Comparison of ENCODE assay signal across 2 cellular contexts in genomic region chrX:103376118-103376978, GRCh38.
TF ChIP-seq lines count a peak whose summit lies in the region.

BEX3 (plus strand) TSS chrX:103376538; CDS start chrX:103377522, 984 bp downstream.

TF ChIP-seq in Ishikawa, 13 proteins besides CTCF, POLR2A, EP300 and RAD21 (continued from another document):
- TF ChIP-seq REST (IDR thresholded peaks at IDR 0.05; ENCODE audit: low read depth) (no peak), TAF1 (IDR thresholded peaks at IDR 0.05; ENCODE audit: low read depth) (peak; percentile 33; the same call in 1 of the 2 replicates), CEBPB (IDR thresholded peaks at IDR 0.05) (no peak), USF1 (IDR thresholded peaks at IDR 0.05) (peak; percentile 95), CREB1 (IDR thresholded peaks at IDR 0.05; ENCODE audit: low read depth) (no peak), MAX (IDR thresholded peaks at IDR 0.05) (peak; percentile 44)

TF ChIP-seq in SK-N-SH, 30 proteins besides CTCF, POLR2A, EP300 and RAD21 (continued from another document):
- TF ChIP-seq USF2 (IDR thresholded peaks at IDR 0.05; ENCODE audit: borderline replicate concordance, low read depth, low read length) = peak; percentile 80
- no peak for TF ChIP-seq FOXM1 (IDR thresholded peaks at IDR 0.05; ENCODE audit: low read depth)
- TF ChIP-seq TCF12 (IDR thresholded peaks at IDR 0.05) = no peak
- no peak for TF ChIP-seq GATA2 (CRISPR knock-in tag; IDR thresholded peaks at IDR 0.05)
- no peak; the same call in 1 of the 2 replicates for TF ChIP-seq NFIC (IDR thresholded peaks at IDR 0.05; ENCODE audit: borderline replicate concordance)
- TF ChIP-seq MAX (IDR thresholded peaks at IDR 0.05; ENCODE audit: low read depth) = no peak
- no peak for TF ChIP-seq SIN3A (IDR thresholded peaks at IDR 0.05; ENCODE audit: borderline replicate concordance, low read depth, low read length)
- no peak for TF ChIP-seq NRF1 (IDR thresholded peaks at IDR 0.05; ENCODE audit: low read depth, low read length)
- TF ChIP-seq EZH2phosphoT487 (IDR thresholded peaks at IDR 0.05; ENCODE audit: borderline replicate concordance, low read depth) = no peak
- no peak for TF ChIP-seq TEAD4 (IDR thresholded peaks at IDR 0.05; ENCODE audit: borderline replicate concordance, insufficient read depth)
- TF ChIP-seq ELF1 (IDR thresholded peaks at IDR 0.05) = no peak
- TF ChIP-seq YY1 (IDR thresholded peaks at IDR 0.05; ENCODE audit: low read depth) = peak; percentile 49; the same call in 1 of the 2 replicates
- peak; percentile 65 for TF ChIP-seq PBX3 (IDR thresholded peaks at IDR 0.05)
- no peak for TF ChIP-seq SMC3 (IDR thresholded peaks at IDR 0.05; ENCODE audit: low read depth, low read length)
- TF ChIP-seq IRF3 (IDR thresholded peaks at IDR 0.05; ENCODE audit: low read depth, low read length) = no peak
- peak; percentile 64 for TF ChIP-seq POLR2AphosphoS5 (IDR thresholded peaks at IDR 0.05; ENCODE audit: low read depth, low read length)
- TF ChIP-seq RFX5 (IDR thresholded peaks at IDR 0.05; ENCODE audit: low read length) = peak; percentile 83
- TF ChIP-seq REST (IDR thresholded peaks at IDR 0.05; ENCODE audit: low read depth, low read length) = no peak
- TF ChIP-seq USF1 (IDR thresholded peaks at IDR 0.05; ENCODE audit: borderline replicate concordance, low read depth) = peak; percentile 94
- no peak for TF ChIP-seq MXI1 (IDR thresholded peaks at IDR 0.05; ENCODE audit: low read depth, low read length)
- no peak for TF ChIP-seq RXRA (IDR thresholded peaks at IDR 0.05; ENCODE audit: borderline replicate concordance, low read depth)
- TF ChIP-seq GABPA (IDR thresholded peaks at IDR 0.05; ENCODE audit: low read depth) = no peak
- no peak for TF ChIP-seq FOSL2 (IDR thresholded peaks at IDR 0.05; ENCODE audit: borderline replicate concordance, low read depth)
TF ChIP-seq in SK-N-SH: peak in this region for 9.
